Comparison of ENCODE assay signal across 22 cellular contexts in the genomic region with DNA sequence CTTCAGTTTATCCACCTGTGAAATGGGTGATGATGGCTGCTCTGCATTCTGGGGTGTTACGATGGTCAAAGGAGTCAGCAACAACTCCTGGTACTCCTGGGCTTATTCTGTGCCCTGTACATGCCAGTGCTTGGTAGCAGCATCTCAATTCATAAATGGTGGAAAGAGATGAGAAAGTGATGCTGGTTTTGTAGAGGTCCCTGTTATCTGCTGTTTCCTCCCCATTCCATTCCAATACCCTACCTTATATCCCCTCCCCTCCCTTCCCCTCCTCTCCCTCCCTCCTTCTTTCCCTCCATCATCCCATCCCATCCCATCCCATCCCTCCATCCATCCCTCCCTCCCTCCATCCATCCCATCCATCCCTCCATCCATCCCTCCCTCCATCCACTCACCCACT.
"Had no signal": no experiment of that assay in that cellular context is flagged by ENCODE, and none has a peak within 500 bp of the region (broad histone marks: within the 10 kb centered on the region; RNA-seq: fewer than 3 reads in every experiment).

No MANE protein-coding gene starts in this region.

- DNase-seq: colonic mucosa; cortex of kidney; effector CD8-positive, alpha-beta T cell; effector memory CD8-positive, alpha-beta T cell; esophagus squamous epithelium; foreskin fibroblast; foreskin melanocyte; gastrocnemius medialis; glutamatergic neuron; head of caudate nucleus; heart right ventricle; hippocampal formation; left cardiac atrium; left lung; left ventricle myocardium superior; lower lobe of right lung; mesenchymal stem cell; mucosa of descending colon; naive B cell had no signal

- H3K4me3 Mint-ChIP-seq: dendritic cell treated with granulocyte-macrophage colony-stimulating factor and Interleukin-4, amounts not matched to agents 40 ng/mL and 50 ng/mL, for 4 days; effector memory CD8-positive, alpha-beta T cell; mesothelial cell of epicardium; naive B cell had no signal

- H3K9me3 ChIP-seq: colonic mucosa had no signal

- H3K4me1 Mint-ChIP-seq: mesothelial cell of epicardium had no signal

- H3K27me3 Mint-ChIP-seq: dendritic cell treated with granulocyte-macrophage colony-stimulating factor and Interleukin-4, amounts not matched to agents 40 ng/mL and 50 ng/mL, for 4 days; effector memory CD8-positive, alpha-beta T cell; naive B cell had no signal

- H3K36me3 ChIP-seq: colonic mucosa, lower lobe of right lung had no signal

- H3K27ac ChIP-seq: colonic mucosa, esophagus squamous epithelium, gastrocnemius medialis, heart right ventricle, left lung, lower lobe of right lung had no signal

- H3K27ac Mint-ChIP-seq: dendritic cell treated with granulocyte-macrophage colony-stimulating factor and Interleukin-4, amounts not matched to agents 40 ng/mL and 50 ng/mL, for 4 days; effector memory CD8-positive, alpha-beta T cell; mesothelial cell of epicardium had no signal

- H3K27me3 ChIP-seq: colonic mucosa, esophagus squamous epithelium, gastrocnemius medialis, heart right ventricle, left lung had no signal

- ATAC-seq: effector memory CD8-positive, alpha-beta T cell; esophagus mucosa; gastrocnemius medialis; heart right ventricle; left cardiac atrium; left lung; left ventricle myocardium superior; lower lobe of right lung; mucosa of descending colon had no signal

- H3K4me3 ChIP-seq: colonic mucosa, esophagus squamous epithelium, gastrocnemius medialis, heart right ventricle, left lung, lower lobe of right lung, mucosa of descending colon had no signal

- H3K4me1 ChIP-seq: colonic mucosa, esophagus squamous epithelium, gastrocnemius medialis, lower lobe of right lung had no signal
